10 cellular contexts compared by ENCODE assay signal in the genomic region with DNA sequence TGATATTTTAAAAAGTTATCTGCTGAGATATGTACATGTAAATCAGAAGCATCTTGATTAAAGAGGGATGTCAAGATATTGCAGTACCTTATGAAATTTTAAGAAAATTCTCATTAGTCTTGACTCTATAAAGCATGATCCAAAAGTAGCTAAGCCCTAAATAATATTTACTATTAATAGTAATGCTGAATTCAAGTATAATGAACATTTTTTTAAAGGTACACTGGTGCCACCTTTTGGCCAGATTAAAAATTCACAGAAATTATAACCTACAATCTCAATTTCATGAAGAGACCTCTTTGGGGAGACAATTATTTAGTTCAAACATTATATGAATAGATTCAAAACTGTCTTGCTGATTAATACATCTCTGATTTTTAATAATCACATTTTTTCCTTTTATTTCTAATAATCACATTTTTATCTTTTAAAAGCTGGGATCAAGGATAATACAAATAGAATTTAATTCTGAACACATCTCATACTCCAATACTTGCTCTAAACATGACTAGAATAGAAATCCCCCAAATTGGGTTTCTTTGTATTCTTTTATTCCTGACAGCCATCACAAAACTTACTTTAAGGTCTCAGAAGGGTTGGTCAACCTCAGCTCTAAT. TPM values are rescaled to one million over a fixed set of nuclear protein-coding genes. Genes with fewer than 3 reads are reported as not detected.
A peak's percentile ranks its signal among the peaks of the same experiment; 100 is the strongest.
DNase-seq lines count a peak whose midpoint lies in the region; ATAC-seq, FAIRE-seq and TF ChIP-seq lines count a peak whose summit lies in the region.
"Had no signal": no experiment of that assay in that cellular context is flagged by ENCODE, and none has a peak within 500 bp of the region (broad histone marks: within the 10 kb centered on the region; RNA-seq: fewer than 3 reads in every experiment).

No MANE protein-coding gene starts in this region.

- no peak for ATAC-seq in upper lobe of left lung (ENCODE audit: low FRiP score in 2 of 2)
- ATAC-seq: activated naive CD8-positive, alpha-beta T cell treated with anti-CD3 and anti-CD28 coated beads, Interleukin-2, amount 50 U/mL, for 24 hours had no signal

- CTCF ChIA-PET in MCF 10A (lab: Yijun Ruan, JAX) = interaction anchor here (0.8 to 3.2 kb wide), 16 partner anchors 11 to 447 kb away, joined by 3 to 30 read pairs (median 4); no protein-coding TSS in a partner anchor
- CTCF ChIA-PET in activated naive CD4-positive, alpha-beta T cell treated with anti-CD3 and anti-CD28 coated beads for 36 hours (lab: Charles Lee) = interaction anchor here (0.5 to 5.0 kb wide), 14 partner anchors 9 to 135 kb away, joined by 3 to 22 read pairs (median 4); no protein-coding TSS in a partner anchor

- H3K27ac Mint-ChIP-seq in MCF 10A (ENCODE audit: low read depth, unreplicated experiment) = no peak overlapping the region
- H3K27ac Mint-ChIP-seq in activated naive CD4-positive, alpha-beta T cell treated with anti-CD3 and anti-CD28 coated beads for 36 hours = no peak overlapping the region
- H3K27ac Mint-ChIP-seq: activated naive CD8-positive, alpha-beta T cell treated with anti-CD3 and anti-CD28 coated beads, Interleukin-2, amount 50 U/mL, for 24 hours had no signal

- intact Hi-C loops in MCF 10A (cut with micrococcal nuclease) (loop anchor here (1.0 kb wide), 1 partner anchor 134 kb away; no protein-coding TSS in a partner anchor), breast epithelium (cut with DNase I; ENCODE audit: low total_unique reads) (no loop called here)
- intact Hi-C loops in activated naive CD4-positive, alpha-beta T cell treated with anti-CD3 and anti-CD28 coated beads for 36 hours (cut with micrococcal nuclease) = loop anchor here (1.0 kb wide), 2 partner anchors 48 to 134 kb away; no protein-coding TSS in a partner anchor

- H3K9me3 ChIP-seq in breast epithelium = no peaks in the 10 kb centered on the region
- no peaks in the 10 kb centered on the region for H3K9me3 ChIP-seq in upper lobe of left lung

- H3K27me3 Mint-ChIP-seq in MCF 10A (ENCODE audit: insufficient read depth, unreplicated experiment) = no peaks in the 10 kb centered on the region
- H3K27me3 Mint-ChIP-seq in activated naive CD4-positive, alpha-beta T cell treated with anti-CD3 and anti-CD28 coated beads for 36 hours (ENCODE audit: low read depth) = no peaks in the 10 kb centered on the region
- H3K27me3 Mint-ChIP-seq: activated naive CD8-positive, alpha-beta T cell treated with anti-CD3 and anti-CD28 coated beads, Interleukin-2, amount 50 U/mL, for 24 hours had no signal

- no peaks in the 10 kb centered on the region for H3K36me3 ChIP-seq in breast epithelium
- peaks cover 0 to 6% (median 2%) of the 10 kb centered on the region in 4 donors for H3K36me3 ChIP-seq in upper lobe of left lung

- no peak for TF ChIP-seq POLR2A in breast epithelium (IDR thresholded peaks at IDR 0.05)
- no peak for TF ChIP-seq POLR2A in upper lobe of left lung (IDR thresholded peaks at IDR 0.05)

- H3K27me3 ChIP-seq in breast epithelium = no peaks in the 10 kb centered on the region
- H3K27me3 ChIP-seq in upper lobe of left lung = no peaks in the 10 kb centered on the region

- POLR2A ChIA-PET in MCF 10A (lab: Yijun Ruan, JAX) = interaction anchor here (1.0 to 1.5 kb wide), 4 partner anchors 15 to 32 kb away, joined by 3 to 4 read pairs (median 3); no protein-coding TSS in a partner anchor

- FAIRE-seq in RCC 7860 (lab: Jason Lieb, UNC) = peak; percentile 49

- H3K4me1 Mint-ChIP-seq in MCF 10A (ENCODE audit: insufficient read depth, unreplicated experiment) = peaks cover 6% of the 10 kb centered on the region
- peaks cover 21% of the 10 kb centered on the region for H3K4me1 Mint-ChIP-seq in activated naive CD4-positive, alpha-beta T cell treated with anti-CD3 and anti-CD28 coated beads for 36 hours (ENCODE audit: low read depth)

- peak; percentile 35 for TF ChIP-seq CTCF in MCF 10A (IDR thresholded peaks at IDR 0.05; ENCODE audit: unreplicated experiment)
- peak in 1 of 3 donors; percentile 33 for TF ChIP-seq CTCF in breast epithelium (IDR thresholded peaks at IDR 0.05)
- TF ChIP-seq CTCF in foreskin fibroblast (IDR thresholded peaks at IDR 0.05; ENCODE audit: low read depth, low read length) = peak; percentile 14
- peak in 4 of 6 experiments; percentile 16 to 45 (median 35) for TF ChIP-seq CTCF in upper lobe of left lung (IDR thresholded peaks at IDR 0.05)

- no peaks in the 10 kb centered on the region for H3K4me1 ChIP-seq in breast epithelium
- no peaks in the 10 kb centered on the region for H3K4me1 ChIP-seq in upper lobe of left lung

- H3K36me3 Mint-ChIP-seq in MCF 10A (ENCODE audit: insufficient read depth, unreplicated experiment) = peaks cover 27% of the 10 kb centered on the region
- H3K36me3 Mint-ChIP-seq in activated naive CD4-positive, alpha-beta T cell treated with anti-CD3 and anti-CD28 coated beads for 36 hours (ENCODE audit: low read depth) = peaks cover 2% of the 10 kb centered on the region

- DNase-seq in MCF 10A (ENCODE audit: unreplicated experiment) (peak; percentile 40), breast epithelium (ENCODE audit: low spot score in 2 of 2) (no peak), RCC 7860 (ENCODE audit: low spot score) (peak; percentile 4), foreskin fibroblast (peak in 1 of 2 donors; percentile 51), upper lobe of left lung (no peak), NCI-H510A (lab: John Stamatoyannopoulos, UW) (no peak), T1000 (lab: John Stamatoyannopoulos, UW) (no peak)
- DNase-seq in activated naive CD4-positive, alpha-beta T cell treated with anti-CD3 and anti-CD28 coated beads for 36 hours = no peak
- DNase-seq: activated naive CD8-positive, alpha-beta T cell treated with anti-CD3 and anti-CD28 coated beads, Interleukin-2, amount 50 U/mL, for 24 hours; NCI-H187 treated with DMSO at 0.1 percent for 48 hours had no signal

- H3K4me3 ChIP-seq in breast epithelium (no peak overlapping the region), foreskin fibroblast (ENCODE audit: low read depth in 1 of 2, low read length in 2 of 2) (no peak overlapping the region), upper lobe of left lung (no peak overlapping the region)

- no peak overlapping the region for H3K4me3 Mint-ChIP-seq in MCF 10A (ENCODE audit: unreplicated experiment)
- no peak overlapping the region for H3K4me3 Mint-ChIP-seq in activated naive CD4-positive, alpha-beta T cell treated with anti-CD3 and anti-CD28 coated beads for 36 hours
- H3K4me3 Mint-ChIP-seq: activated naive CD8-positive, alpha-beta T cell treated with anti-CD3 and anti-CD28 coated beads, Interleukin-2, amount 50 U/mL, for 24 hours had no signal

- H3K9me3 Mint-ChIP-seq in MCF 10A (ENCODE audit: unreplicated experiment) = no peaks in the 10 kb centered on the region
- no peaks in the 10 kb centered on the region for H3K9me3 Mint-ChIP-seq in activated naive CD4-positive, alpha-beta T cell treated with anti-CD3 and anti-CD28 coated beads for 36 hours
- H3K9me3 Mint-ChIP-seq: activated naive CD8-positive, alpha-beta T cell treated with anti-CD3 and anti-CD28 coated beads, Interleukin-2, amount 50 U/mL, for 24 hours had no signal

- BruUV-seq in MCF 10A (replicated peaks; lab: Mats Ljungman, UMichigan) = no TSS peak

- TF ChIP-seq EP300 in upper lobe of left lung (IDR thresholded peaks at IDR 0.05) = no peak

- H3K27ac ChIP-seq in breast epithelium = no peak overlapping the region
- H3K27ac ChIP-seq in upper lobe of left lung = no peak overlapping the region

RNA-seq across cellular contexts. Expression of gene AKAP5, which starts 13.4 kb away (rescaled TPM):
- total RNA-seq in MCF 10A (2022) (0.14 and 0.22 TPM in 2 replicates), breast epithelium (1 to 10 TPM in 1 of 3 donors, under 1 TPM in 2; 0.96 to 1.2 (median 0.98) TPM), upper lobe of left lung (1 to 10 TPM; 1.0 to 5.4 (median 2.5) TPM)
- total RNA-seq in activated naive CD4-positive, alpha-beta T cell treated with anti-CD3 and anti-CD28 coated beads for 36 hours = under 1 TPM; 0.57 to 0.69 TPM

RNA-seq across cellular contexts. Expression of gene ZBTB25, which starts 24.9 kb away (rescaled TPM):
- 11.7 and 15.3 TPM in 2 replicates for total RNA-seq in MCF 10A (2022)
- total RNA-seq in breast epithelium = 10 to 100 TPM; 12.3 to 15.7 (median 14.4) TPM
- 10 to 100 TPM in 3 of 6 donors, 1 to 10 TPM in 3; 5.9 to 31.4 (median 10.3) TPM for total RNA-seq in upper lobe of left lung
- 10 to 100 TPM; 22.6 to 23.5 TPM for total RNA-seq in activated naive CD4-positive, alpha-beta T cell treated with anti-CD3 and anti-CD28 coated beads for 36 hours

RNA-seq across cellular contexts. Expression of gene ZBTB1, which starts 25.8 kb away (rescaled TPM):
- 26.5 and 30.9 TPM in 2 replicates for total RNA-seq in MCF 10A (2022)
- total RNA-seq in breast epithelium = 10 to 100 TPM; 53.0 to 69.1 (median 66.9) TPM
- 10 to 100 TPM; 34.3 to 74.0 (median 43.2) TPM for total RNA-seq in upper lobe of left lung
- 10 to 100 TPM; 21.3 to 23.4 TPM for total RNA-seq in activated naive CD4-positive, alpha-beta T cell treated with anti-CD3 and anti-CD28 coated beads for 36 hours

Comparison
In these comparisons a context has a peak if more than half of its experiments do, and no peak if none do; other contexts are left out.
1. DNase-seq: peak in MCF 10A (single experiment) and RCC 7860 (single experiment); none in breast epithelium (0 of 2), upper lobe of left lung (0 of 2), NCI-H510A (single experiment), activated naive CD4-positive, alpha-beta T cell treated with anti-CD3 and anti-CD28 coated beads for 36 hours (single experiment) and T1000 (single experiment).